14 cellular contexts compared by ENCODE assay signal in the genomic region with DNA sequence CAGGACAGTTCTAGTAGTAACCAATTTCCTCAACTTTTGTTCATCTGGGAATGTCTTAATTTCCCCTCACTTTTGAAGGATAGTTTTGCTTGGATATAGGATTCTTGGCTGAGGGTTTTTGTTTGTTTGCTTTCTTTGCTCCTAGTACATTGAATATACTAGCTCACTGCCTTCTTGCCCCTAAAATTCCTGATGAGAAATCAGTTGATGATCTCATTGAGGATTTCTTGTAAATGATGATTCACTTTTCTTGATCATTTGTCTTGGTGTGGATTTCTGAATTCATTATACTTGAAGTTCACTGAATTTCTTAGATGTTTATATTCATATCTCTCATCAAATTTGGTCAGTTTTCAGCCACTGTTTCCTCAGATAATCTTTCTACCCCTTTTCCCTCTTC. TPM values are rescaled to one million over a fixed set of nuclear protein-coding genes. Genes with fewer than 3 reads are reported as not detected.
A peak's percentile ranks its signal among the peaks of the same experiment; 100 is the strongest.
DNase-seq lines count a peak whose midpoint lies in the region; ATAC-seq and TF ChIP-seq lines count a peak whose summit lies in the region.
"Had no signal": no experiment of that assay in that cellular context is flagged by ENCODE, and none has a peak within 500 bp of the region (broad histone marks: within the 10 kb centered on the region; RNA-seq: fewer than 3 reads in every experiment).

No MANE protein-coding gene starts in this region.

- H3K27me3 ChIP-seq in skeletal muscle satellite cell (ENCODE audit: control insufficient read depth, insufficient read depth, low read length) (no peaks in the 10 kb centered on the region), Karpas-422 (ENCODE audit: low read length) (no peaks in the 10 kb centered on the region)
- H3K27me3 ChIP-seq: vagina had no signal

- H4K20me1 ChIP-seq in Karpas-422 (ENCODE audit: insufficient read depth, low read depth, low read length), result no peaks in the 10 kb centered on the region

- CTCF ChIA-PET in activated naive CD4-positive, alpha-beta T cell treated with anti-CD3 and anti-CD28 coated beads for 36 hours (lab: Charles Lee), result no interaction called here

- no peak for TF ChIP-seq CTCF in choroid plexus epithelial cell (conservative IDR thresholded peaks at IDR 0.05; ENCODE audit: low read depth, low read length)

- no peaks in the 10 kb centered on the region for H3K27me3 Mint-ChIP-seq in activated naive CD4-positive, alpha-beta T cell treated with anti-CD3 and anti-CD28 coated beads for 36 hours (ENCODE audit: low read depth)
- H3K27me3 Mint-ChIP-seq: stimulated activated naive B cell treated with anti-CD40 and anti-IgM and Interleukin-4, amounts not matched to agents 10 μg/mL and 1 μg/mL and 100 μg/mL, for 72 hours had no signal

- H3K9me3 ChIP-seq in skeletal muscle satellite cell (replicated peaks; ENCODE audit: low read length), result no peaks in the 10 kb centered on the region
- no peaks in the 10 kb centered on the region for H3K9me3 ChIP-seq in Karpas-422 (ENCODE audit: low read length)
- H3K9me3 ChIP-seq: vagina had no signal

- H3K4me2 ChIP-seq in skeletal muscle satellite cell (ENCODE audit: low read length), result peak overlapping the region; percentile 31
- H3K4me2 ChIP-seq in Karpas-422 (ENCODE audit: low read depth, low read length, poor library complexity, severe bottlenecking), result no peak overlapping the region
- H3K4me2 ChIP-seq: GM23338 had no signal

- H3K36me3 ChIP-seq in skeletal muscle satellite cell (ENCODE audit: insufficient read depth, low read length), result no peaks in the 10 kb centered on the region
- H3K36me3 ChIP-seq in Karpas-422 (ENCODE audit: insufficient read depth, low read length), result no peaks in the 10 kb centered on the region
- H3K36me3 ChIP-seq: vagina had no signal

- no peak overlapping the region for H3K4me3 ChIP-seq in choroid plexus epithelial cell (ENCODE audit: low read depth, low read length)
- peak overlapping the region; percentile 33 for H3K4me3 ChIP-seq in skeletal muscle satellite cell (ENCODE audit: low read length)
- H3K4me3 ChIP-seq in Karpas-422 (ENCODE audit: low read length), result no peak overlapping the region
- H3K4me3 ChIP-seq: GM23338, SK-N-MC, vagina had no signal

- DNase-seq in activated naive CD4-positive, alpha-beta T cell treated with anti-CD3 and anti-CD28 coated beads for 36 hours, result no peak
- DNase-seq in activated naive CD4-positive, alpha-beta T cell treated with anti-CD3 and anti-CD28 coated beads, Interleukin-2, amount 50 U/mL, for 72 hours (ENCODE audit: low spot score in 2 of 2), result no peak
- peak; percentile 82 for DNase-seq in M059J (ENCODE audit: low read depth)
- DNase-seq in choroid plexus epithelial cell (ENCODE audit: low read depth), result peak; percentile 12
- no peak for DNase-seq in Karpas-422
- no peak for DNase-seq in DMS 273 (lab: John Stamatoyannopoulos, UW; ENCODE audit: unreplicated experiment)
- no peak for DNase-seq in epidermal melanocyte (ENCODE audit: insufficient read length, low spot score)
- DNase-seq: foreskin melanocyte; NCI-H1105; stimulated activated naive B cell treated with anti-CD40 and anti-IgM and Interleukin-4, amounts not matched to agents 10 μg/mL and 1 μg/mL and 100 μg/mL, for 72 hours had no signal

- intact Hi-C loops in activated naive CD4-positive, alpha-beta T cell treated with anti-CD3 and anti-CD28 coated beads for 36 hours (cut with micrococcal nuclease), result no loop called here

- peaks cover 13% of the 10 kb centered on the region for H3K4me1 Mint-ChIP-seq in activated naive CD4-positive, alpha-beta T cell treated with anti-CD3 and anti-CD28 coated beads for 36 hours (ENCODE audit: low read depth)
- H3K4me1 Mint-ChIP-seq: GM23338; stimulated activated naive B cell treated with anti-CD40 and anti-IgM and Interleukin-4, amounts not matched to agents 10 μg/mL and 1 μg/mL and 100 μg/mL, for 72 hours had no signal

- H3K9me2 ChIP-seq in Karpas-422 (replicated peaks; ENCODE audit: insufficient read depth, low read length), result no peaks in the 10 kb centered on the region

- no peak for ATAC-seq in activated naive CD4-positive, alpha-beta T cell treated with anti-CD3 and anti-CD28 coated beads, Interleukin-2, amount 50 U/mL, for 72 hours
- ATAC-seq: GM23338; stimulated activated naive B cell treated with anti-CD40 and anti-IgM and Interleukin-4, amounts not matched to agents 10 μg/mL and 1 μg/mL and 100 μg/mL, for 72 hours had no signal

- H3K9ac ChIP-seq in skeletal muscle satellite cell (ENCODE audit: low read depth, low read length) (peak overlapping the region; percentile 5), Karpas-422 (ENCODE audit: low read length) (no peak overlapping the region)

- H3K27ac ChIP-seq in Karpas-422 (ENCODE audit: low read length), result no peak overlapping the region
- H3K27ac ChIP-seq: SK-N-MC, vagina had no signal

- H3K4me1 ChIP-seq in skeletal muscle satellite cell (ENCODE audit: control insufficient read depth, insufficient read depth, low read length), result peaks cover 32% of the 10 kb centered on the region
- H3K4me1 ChIP-seq in Karpas-422 (ENCODE audit: low read length), result no peaks in the 10 kb centered on the region; the same call in 1 of the 2 replicates
- H3K4me1 ChIP-seq: vagina had no signal

- H2AFZ ChIP-seq in Karpas-422 (ENCODE audit: low read length), result no peak overlapping the region
- H2AFZ ChIP-seq: GM23338 had no signal

- H3K79me2 ChIP-seq in Karpas-422 (ENCODE audit: low read length), result no peaks in the 10 kb centered on the region

- peaks cover 3% of the 10 kb centered on the region for H3K36me3 Mint-ChIP-seq in activated naive CD4-positive, alpha-beta T cell treated with anti-CD3 and anti-CD28 coated beads for 36 hours (ENCODE audit: low read depth)
- H3K36me3 Mint-ChIP-seq in activated naive CD4-positive, alpha-beta T cell treated with anti-CD3 and anti-CD28 coated beads, Interleukin-2, amount 50 U/mL, for 72 hours, result peaks cover 13 to 18% of the 10 kb centered on the region in 2 donors

- no peak overlapping the region for H3K4me3 Mint-ChIP-seq in activated naive CD4-positive, alpha-beta T cell treated with anti-CD3 and anti-CD28 coated beads for 36 hours
- H3K4me3 Mint-ChIP-seq: GM23338; stimulated activated naive B cell treated with anti-CD40 and anti-IgM and Interleukin-4, amounts not matched to agents 10 μg/mL and 1 μg/mL and 100 μg/mL, for 72 hours had no signal

- H3K9me3 Mint-ChIP-seq in activated naive CD4-positive, alpha-beta T cell treated with anti-CD3 and anti-CD28 coated beads for 36 hours, result peaks cover 15% of the 10 kb centered on the region
- H3K9me3 Mint-ChIP-seq in activated naive CD4-positive, alpha-beta T cell treated with anti-CD3 and anti-CD28 coated beads, Interleukin-2, amount 50 U/mL, for 72 hours, result peaks cover 20% of the 10 kb centered on the region in 2 donors

- peak overlapping the region; percentile 2 for H3K27ac Mint-ChIP-seq in activated naive CD4-positive, alpha-beta T cell treated with anti-CD3 and anti-CD28 coated beads for 36 hours
- H3K27ac Mint-ChIP-seq in activated naive CD4-positive, alpha-beta T cell treated with anti-CD3 and anti-CD28 coated beads, Interleukin-2, amount 50 U/mL, for 72 hours, result no peak overlapping the region
- H3K27ac Mint-ChIP-seq: GM23338; stimulated activated naive B cell treated with anti-CD40 and anti-IgM and Interleukin-4, amounts not matched to agents 10 μg/mL and 1 μg/mL and 100 μg/mL, for 72 hours had no signal

RNA-seq across cellular contexts. Expression of a gene that starts 49.1 kb away (rescaled TPM):
- 1 to 10 TPM; 3.4 to 4.0 TPM for total RNA-seq in activated naive CD4-positive, alpha-beta T cell treated with anti-CD3 and anti-CD28 coated beads for 36 hours
- 10 to 100 TPM in 1 of 2 donors, 1 to 10 TPM in 1; 7.7 to 12.5 TPM for total RNA-seq in activated naive CD4-positive, alpha-beta T cell treated with anti-CD3 and anti-CD28 coated beads, Interleukin-2, amount 50 U/mL, for 72 hours
- total RNA-seq in M059J (2014; rRNA removed; shearing (Covaris generic)), result 8.0 and 14.8 TPM in 2 replicates
- total RNA-seq in skeletal muscle satellite cell (2012; rRNA removed), result 0.44 and 2.5 TPM in 2 replicates
- 0.11 and 0.54 TPM in 2 replicates for total RNA-seq in Karpas-422 (2014; rRNA removed; shearing (Covaris generic); ENCODE audit: low replicate concordance)

Comparison
In these comparisons a context has a peak if more than half of its experiments do, and no peak if none do; other contexts are left out.
1. DNase-seq: peak in M059J (single experiment) and choroid plexus epithelial cell (single experiment); none in activated naive CD4-positive, alpha-beta T cell treated with anti-CD3 and anti-CD28 coated beads for 36 hours (single experiment), activated naive CD4-positive, alpha-beta T cell treated with anti-CD3 and anti-CD28 coated beads, Interleukin-2, amount 50 U/mL, for 72 hours (0 of 2), Karpas-422 (single experiment), DMS 273 (single experiment) and epidermal melanocyte (single experiment).